11 cellular contexts compared by ENCODE assay signal in the genomic region with DNA sequence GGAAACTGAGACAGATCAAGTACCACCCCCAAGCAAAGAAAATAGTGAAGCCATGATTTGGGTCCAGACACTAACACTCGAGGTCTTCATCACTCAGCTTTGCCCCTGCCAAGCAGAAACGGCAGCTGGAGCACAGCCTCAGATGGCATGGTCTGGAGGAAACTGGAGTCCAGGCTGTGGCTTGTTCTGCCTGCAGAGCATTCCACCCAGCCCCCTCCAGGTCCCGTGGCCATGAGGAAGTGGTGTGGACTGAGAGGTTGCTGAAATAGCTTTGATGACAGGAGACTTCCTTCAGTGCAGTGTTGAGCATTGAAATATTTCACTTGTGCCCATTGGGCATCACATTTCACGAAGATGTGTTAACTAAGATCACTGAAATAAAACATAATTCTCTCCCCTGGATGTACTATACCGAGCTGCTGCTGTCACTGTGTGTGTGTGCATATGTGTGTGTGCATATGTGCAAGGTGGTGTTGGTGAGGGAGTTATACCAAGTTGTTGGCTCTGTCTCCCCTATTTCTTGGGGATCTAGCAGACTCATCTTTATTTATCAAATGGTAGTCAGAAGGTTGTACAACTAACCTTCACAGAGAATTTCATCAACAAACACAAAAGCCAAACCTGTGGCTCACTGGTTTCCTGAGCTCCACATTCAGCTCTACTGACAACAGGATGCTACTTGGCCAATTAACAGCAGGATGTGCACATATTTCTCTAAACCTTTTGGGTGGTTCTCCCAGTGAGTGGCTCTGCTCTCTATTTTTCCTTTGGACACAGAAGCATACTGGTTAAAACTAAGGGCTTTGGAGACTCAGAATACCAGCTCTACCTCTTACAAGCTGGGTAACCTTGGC.
DNase-seq lines count a peak whose midpoint lies in the region; ATAC-seq lines count a peak whose summit lies in the region.
"Had no signal": no experiment of that assay in that cellular context is flagged by ENCODE, and none has a peak within 500 bp of the region (broad histone marks: within the 10 kb centered on the region; RNA-seq: fewer than 3 reads in every experiment).

No MANE protein-coding gene starts in this region.

- H3K27ac Mint-ChIP-seq in activated CD4-positive, alpha-beta T cell treated with anti-CD3 and anti-CD28 coated beads for 36 hours = no peak overlapping the region
- peak overlapping the region; percentile 2 for H3K27ac Mint-ChIP-seq in T-helper 1 cell treated with Interleukin-12 subunit alpha and Interleukin-12 subunit beta and Interleukin-4 antibody, amounts not matched to agents 30 μg/mL and 1 μg/mL, for 36 hours
- no peak overlapping the region for H3K27ac Mint-ChIP-seq in immature natural killer cell

- peaks cover 4% of the 10 kb centered on the region for H3K36me3 Mint-ChIP-seq in activated CD4-positive, alpha-beta T cell treated with anti-CD3 and anti-CD28 coated beads for 36 hours (ENCODE audit: low read depth)
- H3K36me3 Mint-ChIP-seq in T-helper 1 cell treated with Interleukin-12 subunit alpha and Interleukin-12 subunit beta and Interleukin-4 antibody, amounts not matched to agents 30 μg/mL and 1 μg/mL, for 36 hours (ENCODE audit: low read depth) = peaks cover 6% of the 10 kb centered on the region
- peaks cover 0 to 4% (median 0%) of the 10 kb centered on the region in 3 donors for H3K36me3 Mint-ChIP-seq in immature natural killer cell

- ATAC-seq in activated CD4-positive, alpha-beta T cell treated with anti-CD3 and anti-CD28 coated beads for 36 hours = no peak
- ATAC-seq in GM21619 (IDR thresholded peaks at IDR 0.05; ENCODE audit: unreplicated experiment) = no peak
- ATAC-seq in HG03045 (IDR thresholded peaks at IDR 0.05; ENCODE audit: unreplicated experiment) = no peak

- intact Hi-C loops in activated CD4-positive, alpha-beta T cell treated with anti-CD3 and anti-CD28 coated beads for 36 hours (cut with DNase I, micrococcal nuclease) = no loop called here

- CTCF ChIA-PET in activated CD4-positive, alpha-beta T cell treated with anti-CD3 and anti-CD28 coated beads for 36 hours (lab: Charles Lee) = interaction anchor here (0.6 to 0.9 kb wide), 2 partner anchors 71 to 369 kb away, joined by 3 to 5 read pairs; no protein-coding TSS in a partner anchor

- no peaks in the 10 kb centered on the region for H3K27me3 Mint-ChIP-seq in activated CD4-positive, alpha-beta T cell treated with anti-CD3 and anti-CD28 coated beads for 36 hours
- H3K27me3 Mint-ChIP-seq in T-helper 1 cell treated with Interleukin-12 subunit alpha and Interleukin-12 subunit beta and Interleukin-4 antibody, amounts not matched to agents 30 μg/mL and 1 μg/mL, for 36 hours (ENCODE audit: low read depth) = peaks cover 6% of the 10 kb centered on the region
- peaks cover 0 to 7% (median 0%) of the 10 kb centered on the region in 3 donors for H3K27me3 Mint-ChIP-seq in immature natural killer cell (ENCODE audit: low read depth in 3 of 3)

- H3K4me1 Mint-ChIP-seq in activated CD4-positive, alpha-beta T cell treated with anti-CD3 and anti-CD28 coated beads for 36 hours = no peaks in the 10 kb centered on the region
- H3K4me1 Mint-ChIP-seq in T-helper 1 cell treated with Interleukin-12 subunit alpha and Interleukin-12 subunit beta and Interleukin-4 antibody, amounts not matched to agents 30 μg/mL and 1 μg/mL, for 36 hours (ENCODE audit: low read depth) = peaks cover 1% of the 10 kb centered on the region
- H3K4me1 Mint-ChIP-seq in immature natural killer cell = no peaks in the 10 kb centered on the region

- no peak overlapping the region for H3K4me3 Mint-ChIP-seq in activated CD4-positive, alpha-beta T cell treated with anti-CD3 and anti-CD28 coated beads for 36 hours
- no peak overlapping the region for H3K4me3 Mint-ChIP-seq in T-helper 1 cell treated with Interleukin-12 subunit alpha and Interleukin-12 subunit beta and Interleukin-4 antibody, amounts not matched to agents 30 μg/mL and 1 μg/mL, for 36 hours
- H3K4me3 Mint-ChIP-seq in immature natural killer cell = no peak overlapping the region

- POLR2A ChIA-PET in activated CD4-positive, alpha-beta T cell treated with anti-CD3 and anti-CD28 coated beads for 36 hours (lab: Charles Lee) = no interaction called here

- DNase-seq in activated CD4-positive, alpha-beta T cell treated with anti-CD3 and anti-CD28 coated beads for 36 hours = peak; percentile 15
- no peak for DNase-seq in activated CD4-positive, alpha-beta T cell treated with anti-CD3 and anti-CD28 coated beads, Interleukin-2, amount 50 U/mL, for 1 hour
- DNase-seq in immature natural killer cell (peak; percentile 13 to 21 (median 17)), superior temporal gyrus (ENCODE audit: extremely low spot score) (peak; percentile 17), 8988T (no peak)
- DNase-seq: mesendoderm, NCI-H1436, SHP77 had no signal

- peaks cover 11% of the 10 kb centered on the region for H3K9me3 Mint-ChIP-seq in activated CD4-positive, alpha-beta T cell treated with anti-CD3 and anti-CD28 coated beads for 36 hours (ENCODE audit: low read depth)
- peaks cover 11% of the 10 kb centered on the region for H3K9me3 Mint-ChIP-seq in T-helper 1 cell treated with Interleukin-12 subunit alpha and Interleukin-12 subunit beta and Interleukin-4 antibody, amounts not matched to agents 30 μg/mL and 1 μg/mL, for 36 hours
- H3K9me3 Mint-ChIP-seq in immature natural killer cell = peaks cover 0 to 7% (median 0%) of the 10 kb centered on the region in 6 donors

Comparison
In these comparisons a context has a peak if more than half of its experiments do, and no peak if none do; other contexts are left out.
1. DNase-seq: peak in activated CD4-positive, alpha-beta T cell treated with anti-CD3 and anti-CD28 coated beads for 36 hours (single experiment), immature natural killer cell (3 of 3) and superior temporal gyrus (single experiment); none in activated CD4-positive, alpha-beta T cell treated with anti-CD3 and anti-CD28 coated beads, Interleukin-2, amount 50 U/mL, for 1 hour (single experiment) and 8988T (single experiment).